In the genomic region with DNA sequence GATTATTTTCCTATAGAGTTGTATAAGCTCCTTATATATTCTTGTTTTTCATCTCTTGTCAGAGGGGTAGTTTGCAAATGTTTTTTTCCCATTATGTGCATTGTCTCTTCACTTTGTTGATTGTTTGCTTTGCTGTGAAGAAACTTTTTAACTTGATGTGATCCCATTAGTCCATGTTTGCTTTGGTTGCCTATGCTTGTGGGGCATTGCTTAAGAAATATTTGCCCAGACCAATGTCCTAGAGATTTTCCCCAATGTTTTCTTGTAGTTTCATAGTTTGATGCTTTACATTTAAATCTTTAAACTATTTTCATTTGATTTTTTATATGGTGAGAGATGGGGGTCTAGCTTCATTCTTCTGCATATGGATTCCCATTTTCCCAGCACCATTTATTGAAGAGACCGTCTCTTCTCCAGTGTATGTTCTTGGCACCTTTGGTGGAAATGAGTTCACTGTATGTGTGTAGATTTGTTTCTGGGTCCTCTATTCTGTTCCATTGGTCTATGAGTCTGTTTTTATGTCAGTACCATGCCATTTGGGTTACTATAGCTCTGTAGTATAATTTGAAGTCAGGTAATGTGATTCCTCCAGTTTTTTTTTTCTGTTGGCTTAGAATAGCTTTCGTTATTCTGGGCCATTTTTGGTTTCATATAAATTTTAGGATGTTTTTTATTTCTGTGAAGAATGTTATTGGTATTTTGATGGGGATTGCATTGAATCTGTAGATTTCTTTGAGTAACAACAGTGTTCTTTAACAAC, we compare ENCODE assay signal across 9 cellular contexts.
"Had no signal": no experiment of that assay in that cellular context is flagged by ENCODE, and none has a peak within 500 bp of the region (broad histone marks: within the 10 kb centered on the region; RNA-seq: fewer than 3 reads in every experiment).

No MANE protein-coding gene starts in this region.

- H3K9ac ChIP-seq: GM23248 had no signal

- H3K36me3 ChIP-seq: HAP-1 had no signal

- H3K9me3 ChIP-seq: HAP-1 had no signal

- H3K9me3 Mint-ChIP-seq: HFFc6 had no signal

- DNase-seq: GM23248, GOT3, H7, HFFc6, IMR-90 had no signal

- ATAC-seq: HCT116, K562 had no signal

- H3K4me3 Mint-ChIP-seq: HFFc6 had no signal

- H3K27ac Mint-ChIP-seq: HFFc6 had no signal

- H3K27ac ChIP-seq: GM23248, HL-60 had no signal

- H3K4me3 ChIP-seq: GM23248, HAP-1, K562 had no signal
